8 cellular contexts compared by ENCODE assay signal in genomic region chr3:149751551-149751950, GRCh38. TPM values are rescaled to one million over a fixed set of nuclear protein-coding genes. Genes with fewer than 3 reads are reported as not detected.
DNase-seq lines count a peak whose midpoint lies in the region; ATAC-seq, FAIRE-seq and TF ChIP-seq lines count a peak whose summit lies in the region.

No MANE protein-coding gene starts in this region.

- no peak for ATAC-seq in stimulated activated naive CD8-positive, alpha-beta T cell treated with anti-CD3 and anti-CD28 coated beads, Interleukin-15, Interleukin-2, amounts not matched to agents 100 U/mL and 50 U/mL, for 24 hours
- ATAC-seq in memory B cell (ENCODE audit: low read depth) (no peak), aorta (ENCODE audit: low FRiP score) (no peak)

- no peaks in the 10 kb centered on the region for H3K4me1 ChIP-seq in aorta (ENCODE audit: control insufficient read depth in 1 of 2, insufficient read depth in 2 of 2, low read length in 2 of 2)

- H3K36me3 ChIP-seq in aorta (ENCODE audit: control insufficient read depth in 1 of 2, insufficient read depth in 2 of 2, low read length in 1 of 2), result peaks cover 0 to 3% of the 10 kb centered on the region in 2 donors

- WGBS in aorta, 2 donors, result 4 to 9% methylated on average over 4 of the region's 4 CpGs

- H3K4me3 Mint-ChIP-seq in stimulated activated naive CD8-positive, alpha-beta T cell treated with anti-CD3 and anti-CD28 coated beads, Interleukin-15, Interleukin-2, amounts not matched to agents 100 ng/mL and 50 ng/mL, for 24 hours, result peak overlapping the region; percentile 93
- H3K4me3 Mint-ChIP-seq in memory B cell, result peak overlapping the region; percentile 97

- H3K4me1 Mint-ChIP-seq in stimulated activated naive CD8-positive, alpha-beta T cell treated with anti-CD3 and anti-CD28 coated beads, Interleukin-15, Interleukin-2, amounts not matched to agents 100 ng/mL and 50 ng/mL, for 24 hours (ENCODE audit: low read depth), result peaks cover 36% of the 10 kb centered on the region
- H3K4me1 Mint-ChIP-seq in memory B cell, result peaks cover 5% of the 10 kb centered on the region

- H3K9me3 Mint-ChIP-seq in stimulated activated naive CD8-positive, alpha-beta T cell treated with anti-CD3 and anti-CD28 coated beads, Interleukin-15, Interleukin-2, amounts not matched to agents 100 ng/mL and 50 ng/mL, for 24 hours, result no peaks in the 10 kb centered on the region
- no peaks in the 10 kb centered on the region for H3K9me3 Mint-ChIP-seq in memory B cell

- H3K9me3 ChIP-seq in aorta (ENCODE audit: control insufficient read depth, low read length), result no peaks in the 10 kb centered on the region

- in situ Hi-C loops in astrocyte of the spinal cord (cut with HindIII; ENCODE audit: low sequenced_read_pairs), result loop anchor here (25.0 kb wide), 1 partner anchor 239 kb away; no protein-coding TSS in a partner anchor

- no peak for TF ChIP-seq POLR2A in H54 (IDR thresholded peaks at IDR 0.05; ENCODE audit: low read depth, low read length)

- peak overlapping the region; percentile 85 for H3K27ac Mint-ChIP-seq in stimulated activated naive CD8-positive, alpha-beta T cell treated with anti-CD3 and anti-CD28 coated beads, Interleukin-15, Interleukin-2, amounts not matched to agents 100 ng/mL and 50 ng/mL, for 24 hours
- H3K27ac Mint-ChIP-seq in memory B cell, result peak overlapping the region; percentile 96

- no peaks in the 10 kb centered on the region for H3K27me3 Mint-ChIP-seq in stimulated activated naive CD8-positive, alpha-beta T cell treated with anti-CD3 and anti-CD28 coated beads, Interleukin-15, Interleukin-2, amounts not matched to agents 100 ng/mL and 50 ng/mL, for 24 hours
- H3K27me3 Mint-ChIP-seq in memory B cell, result no peaks in the 10 kb centered on the region

- no peaks in the 10 kb centered on the region for H3K27me3 ChIP-seq in aorta (ENCODE audit: control insufficient read depth in 1 of 2, insufficient read depth in 2 of 2, low read length in 1 of 2)

- H3K27ac ChIP-seq in aorta (ENCODE audit: low read depth in 1 of 2, low read length in 2 of 2), result no peak overlapping the region

- FAIRE-seq in H54 (lab: Jason Lieb, UNC), result no peak

- DNase-seq in stimulated activated naive CD8-positive, alpha-beta T cell treated with anti-CD3 and anti-CD28 coated beads, Interleukin-15, Interleukin-2, amounts not matched to agents 100 U/mL and 50 U/mL, for 24 hours, result no peak
- DNase-seq in astrocyte of the spinal cord (ENCODE audit: low read depth, low spot score), result no peak
- no peak for DNase-seq in memory B cell (ENCODE audit: low spot score in 2 of 2)
- no peak for DNase-seq in aorta
- DNase-seq in H54 (ENCODE audit: insufficient read length, low spot score), result no peak
- DNase-seq in kidney glomerular epithelial cell (lab: John Stamatoyannopoulos, UW), result no peak
- no peak for DNase-seq in GOT3 (lab: John Stamatoyannopoulos, UW)

- no peak for TF ChIP-seq CTCF in astrocyte of the spinal cord (IDR thresholded peaks at IDR 0.05; ENCODE audit: low read depth, low read length)

- intact Hi-C loops in aorta (cut with DNase I), result no loop called here

- H3K36me3 Mint-ChIP-seq in stimulated activated naive CD8-positive, alpha-beta T cell treated with anti-CD3 and anti-CD28 coated beads, Interleukin-15, Interleukin-2, amounts not matched to agents 100 ng/mL and 50 ng/mL, for 24 hours (ENCODE audit: low read depth), result peaks cover 44% of the 10 kb centered on the region
- H3K36me3 Mint-ChIP-seq in memory B cell, result peaks cover 24% of the 10 kb centered on the region

- H3K4me3 ChIP-seq in astrocyte of the spinal cord (ENCODE audit: low read depth, low read length) (peak overlapping the region; percentile 92), aorta (ENCODE audit: low read length in 2 of 2) (peak overlapping the region; percentile 78 to 98)

RNA-seq across cellular contexts. Expression of gene COMMD2, which starts 0.7 kb away (rescaled TPM):
- total RNA-seq in aorta, result 10 to 100 TPM; 34.0 to 34.4 TPM
- 10 to 100 TPM; 14.9 to 20.3 TPM for polyA plus RNA-seq in aorta

RNA-seq across cellular contexts. Expression of gene ANKUB1, which starts 40.8 kb away (rescaled TPM):
- not detected for total RNA-seq in aorta
- polyA plus RNA-seq in aorta, result not detected
